In the genomic region with DNA sequence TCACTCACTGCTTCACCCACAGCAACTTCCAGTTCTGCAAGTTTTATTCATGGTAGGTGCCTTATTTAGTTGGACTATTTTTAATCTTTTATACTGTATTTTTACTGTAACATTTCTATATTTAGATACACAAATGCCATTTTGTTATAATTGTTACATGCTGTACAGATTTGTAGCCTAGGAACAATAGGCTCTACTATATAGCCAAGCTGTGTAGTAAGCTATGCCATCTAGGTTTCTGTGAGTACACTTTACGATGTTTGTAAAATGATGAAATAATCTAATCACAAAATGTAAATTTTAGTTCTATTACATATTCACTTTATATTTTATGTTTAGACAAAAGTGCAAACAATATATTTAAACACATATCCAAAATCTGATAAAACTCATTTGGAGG, we compare ENCODE assay signal across 34 cellular contexts.
"Had no signal": no experiment of that assay in that cellular context is flagged by ENCODE, and none has a peak within 500 bp of the region (broad histone marks: within the 10 kb centered on the region; RNA-seq: fewer than 3 reads in every experiment).

No MANE protein-coding gene starts in this region.

- DNase-seq: Karpas-422, Kasumi-1, MG63, MM.1S, MV-4-11, NCI-H1048, NCI-H1092, NCI-H1092 treated with DMSO at 0.1 percent for 48 hours, NCI-H1105, NCI-H1105 treated with DMSO at 0.1 percent for 48 hours, NCI-H1417, NCI-H1417 treated with DMSO at 0.1 percent for 48 hours, NCI-H1436, NCI-H1436 treated with DMSO at 0.1 percent for 48 hours, NCI-H146, NCI-H1694, NCI-H1694 treated with DMSO at 0.1 percent for 48 hours, NCI-H187, NCI-H187 treated with DMSO at 0.1 percent for 48 hours, NCI-H1930, NCI-H2029, NCI-H2029 treated with DMSO at 0.1 percent for 48 hours, NCI-H2081, NCI-H2081 treated with DMSO at 0.1 percent for 48 hours, NCI-H2107, NCI-H2171, NCI-H2171 treated with DMSO at 0.1 percent for 48 hours, NCI-H2227 treated with DMSO at 0.1 percent for 48 hours, NCI-H226, NCI-H345, NCI-H446, NCI-H446 treated with DMSO at 0.1 percent for 48 hours, NCI-H510A, NCI-H510A treated with DMSO at 0.1 percent for 48 hours had no signal

- H3K4me3 ChIP-seq: MG63 had no signal

- H3K27me3 ChIP-seq: MG63 had no signal

- H3K36me3 ChIP-seq: MG63 had no signal

- H3K9me3 ChIP-seq: MG63 had no signal
